ENCODE assay signal across 7 cellular contexts in the genomic region with DNA sequence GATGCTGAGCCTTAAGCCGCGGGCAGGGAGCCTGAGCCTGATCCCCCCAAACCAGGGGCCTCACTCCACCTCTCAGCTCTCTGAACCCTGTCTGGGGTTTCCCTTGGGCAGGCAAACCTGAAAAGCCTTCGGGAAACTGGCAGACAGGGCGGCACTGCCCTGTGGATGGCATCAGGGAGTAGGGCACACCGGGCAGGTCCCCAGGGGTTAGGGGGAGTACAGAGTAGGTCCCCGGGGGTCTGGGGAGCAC. TPM values are rescaled to one million over a fixed set of nuclear protein-coding genes. Genes with fewer than 3 reads are reported as not detected.
DNase-seq lines count a peak whose midpoint lies in the region; ATAC-seq, FAIRE-seq and TF ChIP-seq lines count a peak whose summit lies in the region.

No MANE protein-coding gene starts in this region.

- H3K4me1 Mint-ChIP-seq in activated CD8-positive, alpha-beta T cell treated with anti-CD3 and anti-CD28 coated beads, Interleukin-2, amount 10 ng/mL, durations not matched to agents 7 days and 5 days (ENCODE audit: low read depth) = peaks cover 29% of the 10 kb centered on the region

- CTCF ChIA-PET in activated CD8-positive, alpha-beta T cell treated with anti-CD3 and anti-CD28 coated beads, Interleukin-2, amount 10 ng/mL, durations not matched to agents 7 days and 5 days (lab: Charles Lee) = interaction anchor here (1.0 to 3.3 kb wide), 2 partner anchors 20 to 28 kb away, joined by 3 to 15 read pairs; no protein-coding TSS in a partner anchor

- H3K9ac ChIP-seq in HUES48 (ENCODE audit: low read depth, low read length) (no peak overlapping the region; the same call in 1 of the 2 replicates), iPS-20b (ENCODE audit: low read depth, low read length) (peak overlapping the region; percentile 73; the same call in 1 of the 2 replicates)

- peak overlapping the region; percentile 83 for H3K27ac ChIP-seq in HUES48 (ENCODE audit: low read depth, low read length)
- peak overlapping the region; percentile 61 for H3K27ac ChIP-seq in iPS-20b (ENCODE audit: low read length)
- H3K27ac ChIP-seq in stomach = peak overlapping the region; percentile 95 to 100 (median 100)

- no peak for ATAC-seq in activated CD8-positive, alpha-beta T cell treated with anti-CD3 and anti-CD28 coated beads, Interleukin-2, amount 10 ng/mL, durations not matched to agents 7 days and 5 days

- no peak for TF ChIP-seq EP300 in stomach (IDR thresholded peaks at IDR 0.05)

- intact Hi-C loops in stomach (cut with DNase I; ENCODE audit: low total_unique reads) = no loop called here

- peak overlapping the region; percentile 87 for H3K27ac Mint-ChIP-seq in activated CD8-positive, alpha-beta T cell treated with anti-CD3 and anti-CD28 coated beads, Interleukin-2, amount 10 ng/mL, durations not matched to agents 7 days and 5 days

- H3K4me3 ChIP-seq in HUES48 (ENCODE audit: low read depth, low read length) (no peak overlapping the region), iPS-20b (ENCODE audit: low read length) (peak overlapping the region; percentile 56; the same call in 1 of the 2 replicates), stomach (peak overlapping the region; percentile 24 to 45 (median 34))

- H3K9me3 ChIP-seq in HUES48 (ENCODE audit: control insufficient read depth, insufficient read depth, low read length) = no peaks in the 10 kb centered on the region
- no peaks in the 10 kb centered on the region for H3K9me3 ChIP-seq in iPS-20b (ENCODE audit: insufficient read depth, low read depth, low read length)
- no peaks in the 10 kb centered on the region for H3K9me3 ChIP-seq in stomach

- H3K36me3 ChIP-seq in HUES48 (ENCODE audit: control insufficient read depth, insufficient read depth, low read length) (peaks cover 68% of the 10 kb centered on the region), iPS-20b (ENCODE audit: insufficient read depth, low read depth, low read length) (peaks cover 42% of the 10 kb centered on the region), stomach (peaks cover 60 to 85% (median 80%) of the 10 kb centered on the region in 4 donors)

- H3K27me3 ChIP-seq in HUES48 (ENCODE audit: control insufficient read depth, insufficient read depth, low read length) = no peaks in the 10 kb centered on the region
- H3K27me3 ChIP-seq in iPS-20b (ENCODE audit: insufficient read depth, low read length) = no peaks in the 10 kb centered on the region
- H3K27me3 ChIP-seq in stomach = no peaks in the 10 kb centered on the region

- peaks cover 35% of the 10 kb centered on the region for H3K36me3 Mint-ChIP-seq in activated CD8-positive, alpha-beta T cell treated with anti-CD3 and anti-CD28 coated beads, Interleukin-2, amount 10 ng/mL, durations not matched to agents 7 days and 5 days (ENCODE audit: low read depth)

- TF ChIP-seq POLR2A in stomach (IDR thresholded peaks at IDR 0.05) = no peak

- no peak for FAIRE-seq in frontal cortex (lab: Jason Lieb, UNC)

- peak; percentile 23 for DNase-seq in activated CD8-positive, alpha-beta T cell treated with anti-CD3 and anti-CD28 coated beads, Interleukin-2, amount 10 ng/mL, durations not matched to agents 7 days and 5 days
- DNase-seq in stomach (no peak), frontal cortex (ENCODE audit: low spot score in 2 of 2) (no peak), KG1 (lab: John Stamatoyannopoulos, UW) (no peak), T1000 (lab: John Stamatoyannopoulos, UW) (no peak)

- no peak for TF ChIP-seq CTCF in stomach (IDR thresholded peaks at IDR 0.05)

- no peaks in the 10 kb centered on the region for H3K9me3 Mint-ChIP-seq in activated CD8-positive, alpha-beta T cell treated with anti-CD3 and anti-CD28 coated beads, Interleukin-2, amount 10 ng/mL, durations not matched to agents 7 days and 5 days (ENCODE audit: insufficient read depth)

- H3K27me3 Mint-ChIP-seq in activated CD8-positive, alpha-beta T cell treated with anti-CD3 and anti-CD28 coated beads, Interleukin-2, amount 10 ng/mL, durations not matched to agents 7 days and 5 days (ENCODE audit: low read depth) = no peaks in the 10 kb centered on the region

- H3K4me1 ChIP-seq in HUES48 (ENCODE audit: control insufficient read depth, insufficient read depth, low read length) (peaks cover 8% of the 10 kb centered on the region), iPS-20b (ENCODE audit: insufficient read depth, low read length) (peaks cover 14% of the 10 kb centered on the region; the same call in 1 of the 2 replicates), stomach (peaks cover 54 to 89% (median 74%) of the 10 kb centered on the region in 4 donors)

- POLR2A ChIA-PET in activated CD8-positive, alpha-beta T cell treated with anti-CD3 and anti-CD28 coated beads, Interleukin-2, amount 10 ng/mL, durations not matched to agents 7 days and 5 days (lab: Charles Lee) = interaction anchor here (0.9 to 3.2 kb wide), 2 partner anchors 9 to 10 kb away, joined by 4 to 12 read pairs; no protein-coding TSS in a partner anchor

- peak overlapping the region; percentile 50 for H3K4me3 Mint-ChIP-seq in activated CD8-positive, alpha-beta T cell treated with anti-CD3 and anti-CD28 coated beads, Interleukin-2, amount 10 ng/mL, durations not matched to agents 7 days and 5 days

- WGBS in stomach, 5 donors = 36 to 65% (median 61%) methylated on average over 2 to 6 of the region's 6 CpGs

RNA-seq across cellular contexts. Expression of a gene that starts 9.7 kb away (rescaled TPM):
- total RNA-seq in activated CD8-positive, alpha-beta T cell treated with anti-CD3 and anti-CD28 coated beads, Interleukin-2, amount 10 ng/mL, durations not matched to agents 7 days and 5 days = 100 to 1,000 TPM; 332 to 348 TPM
- 100 to 1,000 TPM in 2 of 5 donors, 10 to 100 TPM in 3; 38.7 to 192 (median 83.9) TPM for total RNA-seq in stomach
- 100 to 1,000 TPM; 102 to 164 (median 130) TPM for polyA plus RNA-seq in stomach
- total RNA-seq in frontal cortex = 18.3 TPM

RNA-seq across cellular contexts. Expression of a gene that starts 25.8 kb away (rescaled TPM):
- 10 to 100 TPM; 48.2 to 53.4 TPM for total RNA-seq in activated CD8-positive, alpha-beta T cell treated with anti-CD3 and anti-CD28 coated beads, Interleukin-2, amount 10 ng/mL, durations not matched to agents 7 days and 5 days
- total RNA-seq in stomach (10 to 100 TPM; 17.9 to 39.6 (median 33.3) TPM), frontal cortex (41.2 TPM)
- 10 to 100 TPM; 39.9 to 50.2 (median 40.9) TPM for polyA plus RNA-seq in stomach

RNA-seq across cellular contexts. Expression of a gene that starts 54.8 kb away (rescaled TPM):
- total RNA-seq in activated CD8-positive, alpha-beta T cell treated with anti-CD3 and anti-CD28 coated beads, Interleukin-2, amount 10 ng/mL, durations not matched to agents 7 days and 5 days = 100 to 1,000 TPM; 235 to 240 TPM
- total RNA-seq in stomach = 100 to 1,000 TPM in 2 of 5 donors, 10 to 100 TPM in 2, 1 to 10 TPM in 1; 9.9 to 181 (median 41.4) TPM
- 10 to 100 TPM; 12.6 to 17.4 (median 14.1) TPM for polyA plus RNA-seq in stomach
- total RNA-seq in frontal cortex = 9.4 TPM

RNA-seq across cellular contexts. Expression of a gene that starts 55.4 kb away (rescaled TPM):
- total RNA-seq in activated CD8-positive, alpha-beta T cell treated with anti-CD3 and anti-CD28 coated beads, Interleukin-2, amount 10 ng/mL, durations not matched to agents 7 days and 5 days = 1 to 10 TPM; 8.7 to 9.5 TPM
- total RNA-seq in stomach (1 to 10 TPM in 2 of 5 donors, not detected in 3; 3.5 to 7.5 TPM), frontal cortex (2.9 TPM)
- 10 to 100 TPM in 1 of 3 donors, 1 to 10 TPM in 2; 8.1 to 22.3 (median 9.6) TPM for polyA plus RNA-seq in stomach
